ENCODE assay signal across 10 cellular contexts in the genomic region with DNA sequence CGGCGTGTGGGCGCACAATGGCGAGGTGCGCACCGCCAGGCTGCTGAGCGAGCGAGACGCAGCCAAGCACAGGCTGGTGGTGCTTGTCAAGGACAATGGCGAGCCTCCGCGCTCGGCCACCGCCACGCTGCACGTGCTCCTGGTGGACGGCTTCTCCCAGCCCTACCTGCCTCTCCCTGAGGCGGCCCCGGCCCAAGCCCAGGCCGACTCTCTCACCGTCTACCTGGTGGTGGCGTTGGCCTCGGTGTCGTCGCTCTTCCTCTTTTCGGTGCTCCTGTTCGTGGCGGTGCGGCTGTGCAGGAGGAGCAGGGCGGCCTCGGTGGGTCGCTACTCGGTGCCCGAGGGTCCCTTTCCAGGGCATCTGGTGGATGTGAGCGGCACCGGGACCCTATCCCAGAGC. TPM values are rescaled to one million over a fixed set of nuclear protein-coding genes. Genes with fewer than 3 reads are reported as not detected.
"Had no signal": no experiment of that assay in that cellular context is flagged by ENCODE, and none has a peak within 500 bp of the region (broad histone marks: within the 10 kb centered on the region; RNA-seq: fewer than 3 reads in every experiment).

No MANE protein-coding gene starts in this region.

RNA-seq across cellular contexts. Expression of a gene that starts 2.2 kb away (rescaled TPM):
- total RNA-seq: activated naive CD4-positive, alpha-beta T cell treated with anti-CD3 and anti-CD28 coated beads for 36 hours; activated naive CD4-positive, alpha-beta T cell treated with anti-CD3 and anti-CD28 coated beads, Interleukin-2, amount 50 U/mL, for 72 hours; activated naive CD8-positive, alpha-beta T cell treated with anti-CD3 and anti-CD28 coated beads for 36 hours; activated naive CD8-positive, alpha-beta T cell treated with anti-CD3 and anti-CD28 coated beads, Interleukin-2, amount 10 ng/mL, durations not matched to agents 7 days and 5 days; activated T-cell treated with anti-CD3 and anti-CD28 coated beads, Interleukin-2, amount 50 U/mL, for 72 hours; activated T-helper 1 cell treated with anti-CD3 and anti-CD28 coated beads, Interleukin-12 subunit alpha, Interleukin-12 subunit beta, Interleukin-2, Interleukin-4 antibody, amounts not matched to agents 30 ng/mL and 10 ng/mL and 1 ng/mL, durations not matched to agents 14 hours and 24 hours and 36 hours; activated T-helper 17 cell treated with anti-CD3 and anti-CD28 coated beads, Interleukin-2, amount 50 U/mL, for 72 hours; activated T-helper 2 cell treated with anti-CD3 and anti-CD28 coated beads, Interferon-gamma antibody, Interleukin-2, Interleukin-4, amounts not matched to agents 10 μg/mL and 5 μg/mL and 100 μg/mL, durations not matched to agents 14 hours and 24 hours and 36 hours; bronchial epithelial cell had no signal

RNA-seq across cellular contexts. Expression of a gene that starts 17.1 kb away (rescaled TPM):
- total RNA-seq: activated naive CD4-positive, alpha-beta T cell treated with anti-CD3 and anti-CD28 coated beads for 36 hours; activated naive CD8-positive, alpha-beta T cell treated with anti-CD3 and anti-CD28 coated beads for 36 hours; activated naive CD8-positive, alpha-beta T cell treated with anti-CD3 and anti-CD28 coated beads, Interleukin-2, amount 10 ng/mL, durations not matched to agents 7 days and 5 days; activated T-cell treated with anti-CD3 and anti-CD28 coated beads, Interleukin-2, amount 50 U/mL, for 72 hours; activated T-helper 1 cell treated with anti-CD3 and anti-CD28 coated beads, Interleukin-12 subunit alpha, Interleukin-12 subunit beta, Interleukin-2, Interleukin-4 antibody, amounts not matched to agents 30 ng/mL and 10 ng/mL and 1 ng/mL, durations not matched to agents 14 hours and 24 hours and 36 hours; activated T-helper 17 cell treated with anti-CD3 and anti-CD28 coated beads, Interleukin-2, amount 50 U/mL, for 72 hours; activated T-helper 2 cell treated with anti-CD3 and anti-CD28 coated beads, Interferon-gamma antibody, Interleukin-2, Interleukin-4, amounts not matched to agents 10 μg/mL and 5 μg/mL and 100 μg/mL, durations not matched to agents 14 hours and 24 hours and 36 hours had no signal

RNA-seq across cellular contexts. Expression of a gene that starts 20.3 kb away (rescaled TPM):
- total RNA-seq: activated naive CD4-positive, alpha-beta T cell treated with anti-CD3 and anti-CD28 coated beads for 36 hours; activated naive CD4-positive, alpha-beta T cell treated with anti-CD3 and anti-CD28 coated beads, Interleukin-2, amount 50 U/mL, for 72 hours; activated naive CD8-positive, alpha-beta T cell treated with anti-CD3 and anti-CD28 coated beads for 36 hours; activated naive CD8-positive, alpha-beta T cell treated with anti-CD3 and anti-CD28 coated beads, Interleukin-2, amount 10 ng/mL, durations not matched to agents 7 days and 5 days; activated T-cell treated with anti-CD3 and anti-CD28 coated beads, Interleukin-2, amount 50 U/mL, for 4 hours; activated T-cell treated with anti-CD3 and anti-CD28 coated beads, Interleukin-2, amount 50 U/mL, for 72 hours; activated T-helper 1 cell treated with anti-CD3 and anti-CD28 coated beads, Interleukin-12 subunit alpha, Interleukin-12 subunit beta, Interleukin-2, Interleukin-4 antibody, amounts not matched to agents 30 ng/mL and 10 ng/mL and 1 ng/mL, durations not matched to agents 14 hours and 24 hours and 36 hours; activated T-helper 17 cell treated with anti-CD3 and anti-CD28 coated beads, Interleukin-2, amount 50 U/mL, for 72 hours; activated T-helper 2 cell treated with anti-CD3 and anti-CD28 coated beads, Interferon-gamma antibody, Interleukin-2, Interleukin-4, amounts not matched to agents 10 μg/mL and 5 μg/mL and 100 μg/mL, durations not matched to agents 14 hours and 24 hours and 36 hours; bronchial epithelial cell had no signal

RNA-seq across cellular contexts. Expression of a gene that starts 25.5 kb away (rescaled TPM):
- total RNA-seq: activated naive CD4-positive, alpha-beta T cell treated with anti-CD3 and anti-CD28 coated beads for 36 hours; activated naive CD4-positive, alpha-beta T cell treated with anti-CD3 and anti-CD28 coated beads, Interleukin-2, amount 50 U/mL, for 72 hours; activated naive CD8-positive, alpha-beta T cell treated with anti-CD3 and anti-CD28 coated beads for 36 hours; activated naive CD8-positive, alpha-beta T cell treated with anti-CD3 and anti-CD28 coated beads, Interleukin-2, amount 10 ng/mL, durations not matched to agents 7 days and 5 days; activated T-cell treated with anti-CD3 and anti-CD28 coated beads, Interleukin-2, amount 50 U/mL, for 4 hours; activated T-cell treated with anti-CD3 and anti-CD28 coated beads, Interleukin-2, amount 50 U/mL, for 72 hours; activated T-helper 1 cell treated with anti-CD3 and anti-CD28 coated beads, Interleukin-12 subunit alpha, Interleukin-12 subunit beta, Interleukin-2, Interleukin-4 antibody, amounts not matched to agents 30 ng/mL and 10 ng/mL and 1 ng/mL, durations not matched to agents 14 hours and 24 hours and 36 hours; activated T-helper 17 cell treated with anti-CD3 and anti-CD28 coated beads, Interleukin-2, amount 50 U/mL, for 72 hours; activated T-helper 2 cell treated with anti-CD3 and anti-CD28 coated beads, Interferon-gamma antibody, Interleukin-2, Interleukin-4, amounts not matched to agents 10 μg/mL and 5 μg/mL and 100 μg/mL, durations not matched to agents 14 hours and 24 hours and 36 hours had no signal

RNA-seq across cellular contexts. Expression of a gene that starts 30.1 kb away (rescaled TPM):
- total RNA-seq: activated naive CD4-positive, alpha-beta T cell treated with anti-CD3 and anti-CD28 coated beads for 36 hours; activated naive CD4-positive, alpha-beta T cell treated with anti-CD3 and anti-CD28 coated beads, Interleukin-2, amount 50 U/mL, for 72 hours; activated naive CD8-positive, alpha-beta T cell treated with anti-CD3 and anti-CD28 coated beads for 36 hours; activated naive CD8-positive, alpha-beta T cell treated with anti-CD3 and anti-CD28 coated beads, Interleukin-2, amount 10 ng/mL, durations not matched to agents 7 days and 5 days; activated T-cell treated with anti-CD3 and anti-CD28 coated beads, Interleukin-2, amount 50 U/mL, for 4 hours; activated T-cell treated with anti-CD3 and anti-CD28 coated beads, Interleukin-2, amount 50 U/mL, for 72 hours; activated T-helper 1 cell treated with anti-CD3 and anti-CD28 coated beads, Interleukin-12 subunit alpha, Interleukin-12 subunit beta, Interleukin-2, Interleukin-4 antibody, amounts not matched to agents 30 ng/mL and 10 ng/mL and 1 ng/mL, durations not matched to agents 14 hours and 24 hours and 36 hours; activated T-helper 17 cell treated with anti-CD3 and anti-CD28 coated beads, Interleukin-2, amount 50 U/mL, for 72 hours; activated T-helper 2 cell treated with anti-CD3 and anti-CD28 coated beads, Interferon-gamma antibody, Interleukin-2, Interleukin-4, amounts not matched to agents 10 μg/mL and 5 μg/mL and 100 μg/mL, durations not matched to agents 14 hours and 24 hours and 36 hours had no signal
